Comparison of ENCODE assay signal across 16 cellular contexts in genomic region chr20:47204008-47204745, GRCh38.
DNase-seq lines count a peak whose midpoint lies in the region; ATAC-seq, FAIRE-seq and TF ChIP-seq lines count a peak whose summit lies in the region.
"Had no signal": no experiment of that assay in that cellular context is flagged by ENCODE, and none has a peak within 500 bp of the region (broad histone marks: within the 10 kb centered on the region; RNA-seq: fewer than 3 reads in every experiment).

No MANE protein-coding gene starts in this region.

- no peaks in the 10 kb centered on the region for H3K9me3 ChIP-seq in heart left ventricle
- H3K9me3 ChIP-seq: gastrocnemius medialis, right atrium auricular region had no signal

- 92 to 100% (median 96%) methylated on average over 10 of the region's 10 CpGs for WGBS in heart left ventricle, 4 donors

- peak; percentile 44 for FAIRE-seq in RCC 7860 (lab: Jason Lieb, UNC)
- FAIRE-seq: colon had no signal

- ATAC-seq in heart left ventricle: no peak
- ATAC-seq in HG02884 (IDR thresholded peaks at IDR 0.05; ENCODE audit: unreplicated experiment): no peak
- ATAC-seq in HG03159 (IDR thresholded peaks at IDR 0.05; ENCODE audit: unreplicated experiment): no peak
- ATAC-seq: gastrocnemius medialis, natural killer cell had no signal

- TF ChIP-seq CTCF in heart left ventricle (IDR thresholded peaks at IDR 0.05): no peak

- no peak for TF ChIP-seq POLR2A in heart left ventricle (IDR thresholded peaks at IDR 0.05)

- peaks cover 0 to 9% (median 3%) of the 10 kb centered on the region in 12 donors for H3K4me1 ChIP-seq in heart left ventricle
- H3K4me1 ChIP-seq: right atrium auricular region had no signal

- no peak overlapping the region for H3K4me3 ChIP-seq in heart left ventricle
- H3K4me3 ChIP-seq: gastrocnemius medialis, right atrium auricular region had no signal

- intact Hi-C loops in heart left ventricle (cut with DNase I): loop anchor here in 2 of 10 donors (2.0 to 5.0 kb wide), 3 partner anchors 63 to 418 kb away; no protein-coding TSS in a partner anchor

- H3K27ac ChIP-seq in heart left ventricle: no peak overlapping the region
- H3K27ac ChIP-seq: gastrocnemius medialis, right atrium auricular region had no signal

- no peaks in the 10 kb centered on the region for H3K27me3 ChIP-seq in heart left ventricle
- H3K27me3 ChIP-seq: gastrocnemius medialis, right atrium auricular region had no signal

- DNase-seq in GM04504 (ENCODE audit: low read depth) (peak; percentile 22), RCC 7860 (ENCODE audit: low spot score) (peak; percentile 74), fibroblast of gingiva (ENCODE audit: low read depth) (peak; percentile 24), renal cortical epithelial cell (ENCODE audit: low read depth) (peak; percentile 64), NCI-H446 (lab: John Stamatoyannopoulos, UW) (no peak), heart left ventricle (no peak)
- DNase-seq: activated CD4-positive, CD25-positive, alpha-beta regulatory T cell; CD8-positive, alpha-beta memory T cell; gastrocnemius medialis; natural killer cell; NCI-H2171 treated with DMSO at 0.1 percent for 48 hours; substantia nigra had no signal

- peaks cover 0 to 12% (median 10%) of the 10 kb centered on the region in 9 donors for H3K36me3 ChIP-seq in heart left ventricle

Comparison
In these comparisons a context has a peak if more than half of its experiments do, and no peak if none do; other contexts are left out.
1. DNase-seq: peak in GM04504 (single experiment), RCC 7860 (single experiment), fibroblast of gingiva (single experiment) and renal cortical epithelial cell (single experiment); none in NCI-H446 (0 of 2) and heart left ventricle (0 of 5).